ENCODE assay signal across 1 cellular context in genomic region chr12:49642370-49642802, GRCh38.
TF ChIP-seq lines count a peak whose summit lies in the region.

No MANE protein-coding gene starts in this region.

TF ChIP-seq in HepG2, 621 proteins besides CTCF, POLR2A, EP300 and RAD21 (continued from another document and continues in another):
- TF ChIP-seq ZNF773 (CRISPR knock-in tag; IDR thresholded peaks at IDR 0.05; ENCODE audit: borderline replicate concordance) (no peak), FOXO4 (CRISPR knock-in tag; conservative IDR thresholded peaks at IDR 0.05) (no peak), ZNF678 (CRISPR knock-in tag; IDR thresholded peaks at IDR 0.05) (no peak), ZSCAN30 (CRISPR knock-in tag; IDR thresholded peaks at IDR 0.05) (no peak), FOXM1 (CRISPR knock-in tag; IDR thresholded peaks at IDR 0.05) (no peak), ZNF280D (CRISPR knock-in tag; IDR thresholded peaks at IDR 0.05) (no peak), ZNF446 (CRISPR knock-in tag; IDR thresholded peaks at IDR 0.05) (no peak), TGIF2 (CRISPR knock-in tag; IDR thresholded peaks at IDR 0.05) (no peak), ZNF205 (CRISPR knock-in tag; IDR thresholded peaks at IDR 0.05) (peak; percentile 79; the same call in 1 of the 2 replicates), SIX4 (CRISPR knock-in tag; IDR thresholded peaks at IDR 0.05) (0 out of 2 replicates have a peak, but pooled peaks have one; percentile 19), PAX8 (CRISPR knock-in tag; IDR thresholded peaks at IDR 0.05; ENCODE audit: borderline replicate concordance) (no peak), NFIB (CRISPR knock-in tag; IDR thresholded peaks at IDR 0.05; ENCODE audit: borderline replicate concordance) (no peak), ZBTB33 (CRISPR knock-in tag; IDR thresholded peaks at IDR 0.05) (peak; percentile 94), NFE2L1 (CRISPR knock-in tag; IDR thresholded peaks at IDR 0.05; ENCODE audit: borderline replicate concordance) (no peak), ZNF83 (CRISPR knock-in tag; IDR thresholded peaks at IDR 0.05; ENCODE audit: borderline replicate concordance) (no peak), ZNF329 (CRISPR knock-in tag; IDR thresholded peaks at IDR 0.05; ENCODE audit: low read depth) (no peak), THRA (CRISPR knock-in tag; IDR thresholded peaks at IDR 0.05; ENCODE audit: borderline replicate concordance) (no peak; the same call in 1 of the 2 replicates), NR2F1 (CRISPR knock-in tag; IDR thresholded peaks at IDR 0.05) (no peak), SRSF4 (IDR thresholded peaks at IDR 0.05; ENCODE audit: low read depth, low read length, poor library complexity, severe bottlenecking) (no peak), MEIS2 (CRISPR knock-in tag; IDR thresholded peaks at IDR 0.05) (0 out of 2 replicates have a peak, but pooled peaks have one; percentile 31), ZNF724P (CRISPR knock-in tag; IDR thresholded peaks at IDR 0.05; ENCODE audit: borderline replicate concordance) (no peak), ZNF644 (CRISPR knock-in tag; IDR thresholded peaks at IDR 0.05; ENCODE audit: low read depth) (0 out of 2 replicates have a peak, but pooled peaks have one; percentile 34), KLF16 (CRISPR knock-in tag; IDR thresholded peaks at IDR 0.05) (0 out of 4 replicates have a peak, but pooled peaks of 1 of the 2 experiments have one; percentile 49), ZNF788 (CRISPR knock-in tag; IDR thresholded peaks at IDR 0.05; ENCODE audit: borderline replicate concordance) (peak; percentile 70; the same call in 1 of the 2 replicates), ZNF430 (CRISPR knock-in tag; IDR thresholded peaks at IDR 0.05) (no peak), ZNF224 (CRISPR knock-in tag; IDR thresholded peaks at IDR 0.05) (no peak), HDAC6 (IDR thresholded peaks at IDR 0.05; ENCODE audit: low read depth, low read length) (no peak), ATF4 (CRISPR knock-in tag; IDR thresholded peaks at IDR 0.05) (no peak), RFX1 (IDR thresholded peaks at IDR 0.05) (no peak), ZNF670 (CRISPR knock-in tag; IDR thresholded peaks at IDR 0.05; ENCODE audit: borderline replicate concordance) (no peak), MIER2 (CRISPR knock-in tag; IDR thresholded peaks at IDR 0.05) (no peak), E2F2 (CRISPR knock-in tag; IDR thresholded peaks at IDR 0.05; ENCODE audit: borderline replicate concordance) (no peak), CREB3 (CRISPR knock-in tag; IDR thresholded peaks at IDR 0.05) (no peak), MYC (CRISPR knock-in tag; IDR thresholded peaks at IDR 0.05; ENCODE audit: borderline replicate concordance) (peak; percentile 82), DRAP1 (CRISPR knock-in tag; IDR thresholded peaks at IDR 0.05) (peak; percentile 39; the same call in 1 of the 2 replicates), STAT6 (CRISPR knock-in tag; IDR thresholded peaks at IDR 0.05; ENCODE audit: borderline replicate concordance) (no peak), TBX3 (IDR thresholded peaks at IDR 0.05; ENCODE audit: borderline replicate concordance) (no peak), TCF7L2 (IDR thresholded peaks at IDR 0.05; ENCODE audit: low read depth, low read length) (no peak), SNRNP70 (IDR thresholded peaks at IDR 0.05; ENCODE audit: low read depth, low read length) (no peak), ZNF501 (CRISPR knock-in tag; IDR thresholded peaks at IDR 0.05) (peak; percentile 85; the same call in 1 of the 2 replicates), AKNA (CRISPR knock-in tag; IDR thresholded peaks at IDR 0.05; ENCODE audit: borderline replicate concordance) (no peak), ZNF576 (CRISPR knock-in tag; IDR thresholded peaks at IDR 0.05) (peak; percentile 38; the same call in 1 of the 2 replicates)
